39 cellular contexts compared by ENCODE assay signal in the genomic region with DNA sequence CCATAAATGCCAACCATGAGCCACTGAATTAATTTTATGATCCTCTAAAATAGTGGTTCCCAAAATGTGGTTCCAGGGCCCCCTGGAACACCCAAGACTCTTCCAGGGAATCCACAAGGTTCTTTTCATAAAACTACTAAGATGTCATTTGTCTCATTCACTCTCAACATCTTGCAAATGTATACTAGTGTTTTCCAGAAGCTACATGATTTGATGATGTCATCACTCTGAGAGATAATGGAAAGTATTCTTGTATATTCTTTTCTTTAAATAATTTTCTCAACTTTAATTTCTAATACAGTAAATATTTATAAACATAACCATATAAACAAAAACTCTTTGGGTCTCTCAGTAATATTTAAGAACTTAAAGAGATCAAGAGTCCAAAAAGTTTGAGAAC. TPM values are rescaled to one million over a fixed set of nuclear protein-coding genes. Genes with fewer than 3 reads are reported as not detected.
"Had no signal": no experiment of that assay in that cellular context is flagged by ENCODE, and none has a peak within 500 bp of the region (broad histone marks: within the 10 kb centered on the region; RNA-seq: fewer than 3 reads in every experiment).

No MANE protein-coding gene starts in this region.

- H3K4me1 ChIP-seq: adrenal gland, body of pancreas, breast epithelium had no signal

- H3K27me3 Mint-ChIP-seq: activated CD4-positive, alpha-beta memory T cell treated with anti-CD3 and anti-CD28 coated beads for 36 hours; activated CD4-positive, alpha-beta T cell treated with anti-CD3 and anti-CD28 coated beads, Interleukin-2, amount 10 ng/mL, durations not matched to agents 24 days and 14 days; activated CD8-positive, alpha-beta T cell treated with anti-CD3 and anti-CD28 coated beads for 36 hours; activated naive CD8-positive, alpha-beta T cell treated with anti-CD3 and anti-CD28 coated beads for 36 hours; activated T-helper 17 cell treated with anti-CD3 and anti-CD28 coated beads, Interleukin-2, amount 50 U/mL, for 72 hours had no signal

- DNase-seq: activated CD4-positive, alpha-beta memory T cell treated with anti-CD3 and anti-CD28 coated beads for 36 hours; activated CD4-positive, alpha-beta T cell treated with anti-CD3 and anti-CD28 coated beads for 1 hour; activated CD4-positive, alpha-beta T cell treated with anti-CD3 and anti-CD28 coated beads for 4 hours; activated CD4-positive, alpha-beta T cell treated with anti-CD3 and anti-CD28 coated beads, Interleukin-2, amount 10 ng/mL, durations not matched to agents 24 days and 14 days; activated CD4-positive, alpha-beta T cell treated with anti-CD3 and anti-CD28 coated beads, Interleukin-2, amount 50 U/mL, for 1 hour; activated CD4-positive, alpha-beta T cell treated with anti-CD3 and anti-CD28 coated beads, Interleukin-2, amount 50 U/mL, for 4 hours; activated CD4-positive, CD25-positive, alpha-beta regulatory T cell; activated CD8-positive, alpha-beta memory T cell treated with anti-CD3 and anti-CD28 coated beads, Interleukin-2, amount 50 U/mL, for 4 hours; activated CD8-positive, alpha-beta T cell treated with anti-CD3 and anti-CD28 coated beads for 36 hours; activated effector memory CD4-positive, alpha-beta T cell treated with anti-CD3 and anti-CD28 coated beads, Interleukin-2, amount 50 U/mL, for 16 hours; activated gamma-delta T cell treated with Interleukin-2 at 50 U/mL for 16 hours; activated naive CD4-positive, alpha-beta T cell; activated naive CD4-positive, alpha-beta T cell treated with anti-CD3 and anti-CD28 coated beads for 36 hours; activated naive CD4-positive, alpha-beta T cell treated with anti-CD3 and anti-CD28 coated beads, Interleukin-2, amount 50 U/mL, for 16 hours; activated naive CD8-positive, alpha-beta T cell treated with anti-CD3 and anti-CD28 coated beads for 36 hours; activated T-cell treated with anti-CD3 and anti-CD28 coated beads for 4 hours; activated T-cell treated with anti-CD3 and anti-CD28 coated beads, Interleukin-2, amount 50 U/mL, for 1 hour; activated T-cell treated with anti-CD3 and anti-CD28 coated beads, Interleukin-2, amount 50 U/mL, for 4 hours; activated T-cell treated with anti-CD3 and anti-CD28 coated beads, Interleukin-2, amount 50 U/mL, for 72 hours; adrenal gland; amniotic stem cell; aorta; body of pancreas; brain microvascular endothelial cell; central memory CD4-positive, alpha-beta T cell; T-helper 2 cell; T-helper 9 cell had no signal

- H3K36me3 Mint-ChIP-seq: activated CD4-positive, alpha-beta memory T cell treated with anti-CD3 and anti-CD28 coated beads for 36 hours; activated naive CD4-positive, alpha-beta T cell treated with anti-CD3 and anti-CD28 coated beads, Interleukin-2, amount 50 U/mL, for 72 hours; activated naive CD8-positive, alpha-beta T cell treated with anti-CD3 and anti-CD28 coated beads for 36 hours had no signal

- H3K36me3 ChIP-seq: adrenal gland, brain microvascular endothelial cell, breast epithelium had no signal

- H3K27ac ChIP-seq: adrenal gland, body of pancreas, brain microvascular endothelial cell, breast epithelium, VCaP had no signal

- FAIRE-seq: astrocyte, colon, TTC549 had no signal

- ATAC-seq: activated CD4-positive, CD25-positive, alpha-beta regulatory T cell treated with anti-CD3 and anti-CD28 coated beads, Interleukin-2, amount 50 U/mL, for 24 hours; activated CD8-positive, alpha-beta T cell treated with anti-CD3 and anti-CD28 coated beads for 36 hours; activated naive CD4-positive, alpha-beta T cell treated with anti-CD3 and anti-CD28 coated beads, Interleukin-2, amount 50 U/mL, for 72 hours; activated T-cell treated with anti-CD3 and anti-CD28 coated beads, Interleukin-2, amount 50 U/mL, for 4 hours; activated T-cell treated with anti-CD3 and anti-CD28 coated beads, Interleukin-2, amount 50 U/mL, for 72 hours; activated T-helper 17 cell treated with anti-CD3 and anti-CD28 coated beads, Interleukin-2, amount 50 U/mL, for 72 hours; body of pancreas had no signal

- H3K9me3 ChIP-seq: adrenal gland, body of pancreas, breast epithelium had no signal

- H3K4me3 ChIP-seq: adrenal gland, body of pancreas, breast epithelium had no signal

- H3K27me3 ChIP-seq: adrenal gland, body of pancreas, brain microvascular endothelial cell, breast epithelium had no signal

- H3K4me3 Mint-ChIP-seq: activated CD4-positive, alpha-beta memory T cell treated with anti-CD3 and anti-CD28 coated beads for 36 hours; activated CD4-positive, alpha-beta T cell treated with anti-CD3 and anti-CD28 coated beads, Interleukin-2, amount 10 ng/mL, durations not matched to agents 24 days and 14 days; activated CD8-positive, alpha-beta T cell treated with anti-CD3 and anti-CD28 coated beads for 36 hours; activated naive CD4-positive, alpha-beta T cell treated with anti-CD3 and anti-CD28 coated beads for 36 hours; activated naive CD8-positive, alpha-beta T cell treated with anti-CD3 and anti-CD28 coated beads for 36 hours; activated T-cell treated with anti-CD3 and anti-CD28 coated beads, Interleukin-2, amount 50 U/mL, for 4 hours; activated T-cell treated with anti-CD3 and anti-CD28 coated beads, Interleukin-2, amount 50 U/mL, for 72 hours; activated T-helper 1 cell treated with anti-CD3 and anti-CD28 coated beads, Interleukin-12 subunit alpha, Interleukin-12 subunit beta, Interleukin-2, Interleukin-4 antibody, amounts not matched to agents 30 ng/mL and 10 ng/mL and 1 ng/mL, durations not matched to agents 14 hours and 24 hours and 36 hours; activated T-helper 17 cell treated with anti-CD3 and anti-CD28 coated beads, Interleukin-2, amount 50 U/mL, for 72 hours; T-helper 2 cell treated with Interferon-gamma antibody and Interleukin-4, amounts not matched to agents 5 μg/mL and 100 μg/mL, for 36 hours had no signal

- H3K27ac Mint-ChIP-seq: activated CD4-positive, alpha-beta memory T cell treated with anti-CD3 and anti-CD28 coated beads for 36 hours; activated CD4-positive, alpha-beta T cell treated with anti-CD3 and anti-CD28 coated beads, Interleukin-2, amount 10 ng/mL, durations not matched to agents 24 days and 14 days; activated CD8-positive, alpha-beta T cell treated with anti-CD3 and anti-CD28 coated beads for 36 hours; activated naive CD4-positive, alpha-beta T cell treated with anti-CD3 and anti-CD28 coated beads for 36 hours; activated naive CD4-positive, alpha-beta T cell treated with anti-CD3 and anti-CD28 coated beads, Interleukin-2, amount 50 U/mL, for 72 hours; activated naive CD8-positive, alpha-beta T cell treated with anti-CD3 and anti-CD28 coated beads for 36 hours; activated T-cell treated with anti-CD3 and anti-CD28 coated beads, Interleukin-2, amount 50 U/mL, for 72 hours; activated T-helper 1 cell treated with anti-CD3 and anti-CD28 coated beads, Interleukin-12 subunit alpha, Interleukin-12 subunit beta, Interleukin-2, Interleukin-4 antibody, amounts not matched to agents 30 ng/mL and 10 ng/mL and 1 ng/mL, durations not matched to agents 14 hours and 24 hours and 36 hours; activated T-helper 17 cell treated with anti-CD3 and anti-CD28 coated beads, Interleukin-2, amount 50 U/mL, for 72 hours; T-helper 2 cell treated with Interferon-gamma antibody and Interleukin-4, amounts not matched to agents 5 μg/mL and 100 μg/mL, for 36 hours had no signal

- H3K4me1 Mint-ChIP-seq: activated CD4-positive, alpha-beta T cell treated with anti-CD3 and anti-CD28 coated beads, Interleukin-2, amount 10 ng/mL, durations not matched to agents 24 days and 14 days; activated naive CD8-positive, alpha-beta T cell treated with anti-CD3 and anti-CD28 coated beads for 36 hours; activated T-helper 17 cell treated with anti-CD3 and anti-CD28 coated beads, Interleukin-2, amount 50 U/mL, for 72 hours had no signal

RNA-seq across cellular contexts. Expression of a gene that starts 57.0 kb away (rescaled TPM):
- total RNA-seq: activated CD4-positive, alpha-beta memory T cell treated with anti-CD3 and anti-CD28 coated beads for 36 hours; activated CD8-positive, alpha-beta memory T cell treated with anti-CD3 and anti-CD28 coated beads for 36 hours; activated CD8-positive, alpha-beta T cell treated with anti-CD3 and anti-CD28 coated beads for 36 hours; activated naive CD4-positive, alpha-beta T cell treated with anti-CD3 and anti-CD28 coated beads for 36 hours; activated naive CD4-positive, alpha-beta T cell treated with anti-CD3 and anti-CD28 coated beads, Interleukin-2, amount 50 U/mL, for 72 hours; activated naive CD8-positive, alpha-beta T cell treated with anti-CD3 and anti-CD28 coated beads for 36 hours; activated T-cell treated with anti-CD3 and anti-CD28 coated beads, Interleukin-2, amount 50 U/mL, for 4 hours; activated T-cell treated with anti-CD3 and anti-CD28 coated beads, Interleukin-2, amount 50 U/mL, for 72 hours; activated T-helper 1 cell treated with anti-CD3 and anti-CD28 coated beads, Interleukin-12 subunit alpha, Interleukin-12 subunit beta, Interleukin-2, Interleukin-4 antibody, amounts not matched to agents 30 ng/mL and 10 ng/mL and 1 ng/mL, durations not matched to agents 14 hours and 24 hours and 36 hours; activated T-helper 17 cell treated with anti-CD3 and anti-CD28 coated beads, Interleukin-2, amount 50 U/mL, for 72 hours; T-helper 1 cell treated with Interleukin-12 subunit alpha and Interleukin-12 subunit beta and Interleukin-4 antibody, amounts not matched to agents 30 ng/mL and 1 ng/mL, for 36 hours had no signal
- polyA plus RNA-seq: aorta had no signal
